Comparison of ENCODE assay signal across 8 cellular contexts in genomic region chr20:46399401-46399800, GRCh38. TPM values are rescaled to one million over a fixed set of nuclear protein-coding genes. Genes with fewer than 3 reads are reported as not detected.
DNase-seq lines count a peak whose midpoint lies in the region; ATAC-seq, FAIRE-seq and TF ChIP-seq lines count a peak whose summit lies in the region.
"Had no signal": no experiment of that assay in that cellular context is flagged by ENCODE, and none has a peak within 500 bp of the region (broad histone marks: within the 10 kb centered on the region; RNA-seq: fewer than 3 reads in every experiment).

No MANE protein-coding gene starts in this region.

- intact Hi-C loops in right cardiac atrium (cut with DNase I), result no loop called here
- intact Hi-C loops in stomach (cut with DNase I; ENCODE audit: low total_unique reads), result no loop called here

- peak overlapping the region; percentile 53 for H3K27ac Mint-ChIP-seq in T-helper 2 cell treated with Interferon-gamma antibody and Interleukin-4, amounts not matched to agents 5 μg/mL and 100 μg/mL, for 36 hours

- 57% methylated on average over 3 of the region's 3 CpGs for WGBS in right cardiac atrium
- 17 to 43% (median 31%) methylated on average over 3 of the region's 3 CpGs for WGBS in stomach, 5 donors

- TF ChIP-seq EP300 in stomach (IDR thresholded peaks at IDR 0.05), result no peak

- peak overlapping the region; percentile 48 for H3K4me3 Mint-ChIP-seq in T-helper 2 cell treated with Interferon-gamma antibody and Interleukin-4, amounts not matched to agents 5 μg/mL and 100 μg/mL, for 36 hours

- H3K4me3 ChIP-seq in right cardiac atrium (ENCODE audit: low read length) (no peak overlapping the region), stomach (peak overlapping the region in 1 of 4 donors; percentile 1)

- H3K27me3 ChIP-seq in right cardiac atrium (ENCODE audit: control insufficient read depth, insufficient read depth) (no peaks in the 10 kb centered on the region), stomach (no peaks in the 10 kb centered on the region), foreskin keratinocyte (no peaks in the 10 kb centered on the region)

- ATAC-seq in right cardiac atrium, result no peak
- no peak for ATAC-seq in foreskin keratinocyte

- peaks cover 4 to 33% (median 28%) of the 10 kb centered on the region in 4 donors for H3K36me3 ChIP-seq in stomach

- no peaks in the 10 kb centered on the region for H3K9me3 Mint-ChIP-seq in T-helper 2 cell treated with Interferon-gamma antibody and Interleukin-4, amounts not matched to agents 5 μg/mL and 100 μg/mL, for 36 hours

- no peak for TF ChIP-seq CTCF in stomach (IDR thresholded peaks at IDR 0.05)
- no peak for TF ChIP-seq CTCF in foreskin keratinocyte (conservative IDR thresholded peaks at IDR 0.05)

- H3K4me1 ChIP-seq in right cardiac atrium (ENCODE audit: control insufficient read depth, insufficient read depth, low read length) (peaks cover 24% of the 10 kb centered on the region), stomach (peaks cover 58 to 91% (median 64%) of the 10 kb centered on the region in 4 donors), foreskin keratinocyte (peaks cover 12% of the 10 kb centered on the region)

- no peak for TF ChIP-seq POLR2A in stomach (IDR thresholded peaks at IDR 0.05)
- no peak for TF ChIP-seq POLR2A in GM12892 (IDR thresholded peaks at IDR 0.05; ENCODE audit: low read depth, low read length)

- FAIRE-seq in HTR-8/SVneo (lab: Jason Lieb, UNC) (peak; percentile 33), GM12892 (lab: Jason Lieb, UNC) (no peak)

- H3K9me3 ChIP-seq in right cardiac atrium (ENCODE audit: control insufficient read depth, low read length) (no peaks in the 10 kb centered on the region), stomach (no peaks in the 10 kb centered on the region)

- H3K36me3 Mint-ChIP-seq in T-helper 2 cell treated with Interferon-gamma antibody and Interleukin-4, amounts not matched to agents 5 μg/mL and 100 μg/mL, for 36 hours (ENCODE audit: low read depth), result peaks cover 23% of the 10 kb centered on the region

- H3K4me1 Mint-ChIP-seq in T-helper 2 cell treated with Interferon-gamma antibody and Interleukin-4, amounts not matched to agents 5 μg/mL and 100 μg/mL, for 36 hours (ENCODE audit: low read depth), result peaks cover 48% of the 10 kb centered on the region

- no peaks in the 10 kb centered on the region for H3K27me3 Mint-ChIP-seq in T-helper 2 cell treated with Interferon-gamma antibody and Interleukin-4, amounts not matched to agents 5 μg/mL and 100 μg/mL, for 36 hours (ENCODE audit: low read depth)

- DNase-seq in HTR-8/SVneo (ENCODE audit: insufficient read length, low spot score) (no peak), right cardiac atrium (no peak), stomach (no peak), GM12892 (ENCODE audit: insufficient read length) (no peak), NCI-H446 treated with DMSO at 0.1 percent for 48 hours (lab: John Stamatoyannopoulos, UW) (no peak), foreskin keratinocyte (no peak)
- no peak for DNase-seq in T-helper 2 cell treated with Interferon-gamma antibody and Interleukin-4, amounts not matched to agents 5 μg/mL and 100 μg/mL, for 36 hours (ENCODE audit: low spot score)
- DNase-seq: NCI-H526 had no signal

- H3K27ac ChIP-seq in right cardiac atrium (ENCODE audit: low read length), result peak overlapping the region; percentile 51
- H3K27ac ChIP-seq in stomach, result peak overlapping the region in 4 of 5 donors; percentile 69 to 87 (median 79)
- H3K27ac ChIP-seq in foreskin keratinocyte, result no peak overlapping the region

RNA-seq across cellular contexts. Expression of gene ELMO2, which starts 7.0 kb away (rescaled TPM):
- 10 to 100 TPM; 29.0 to 40.2 (median 35.0) TPM for total RNA-seq in right cardiac atrium
- polyA plus RNA-seq in right cardiac atrium, result 20.7 TPM
- 10 to 100 TPM in 4 of 5 donors, 1 to 10 TPM in 1; 9.9 to 37.7 (median 25.0) TPM for total RNA-seq in stomach
- polyA plus RNA-seq in stomach, result 10 to 100 TPM; 12.9 to 22.6 (median 18.0) TPM
- polyA plus RNA-seq in GM12892 (2012; ENCODE audit: missing spikeins), result 18.1 TPM
- total RNA-seq in foreskin keratinocyte, result 28.6 and 30.5 TPM in 2 replicates
- polyA plus RNA-seq in foreskin keratinocyte, result 17.2 and 18.6 TPM in 2 replicates
